ENCODE assay signal across 8 cellular contexts in genomic region chr16:2867987-2868789, GRCh38.
DNase-seq lines count a peak whose midpoint lies in the region; ATAC-seq lines count a peak whose summit lies in the region.

No MANE protein-coding gene starts in this region.

- peak overlapping the region; percentile 88 for H3K4me3 Mint-ChIP-seq in central memory CD8-positive, alpha-beta T cell

- H3K4me1 Mint-ChIP-seq in central memory CD8-positive, alpha-beta T cell, result peaks cover 6% of the 10 kb centered on the region

- DNase-seq in AG08395 (ENCODE audit: low spot score) (peak; percentile 97), NCI-H2227 treated with DMSO at 0.1 percent for 48 hours (lab: John Stamatoyannopoulos, UW) (peak; percentile 97), islet precursor cell (peak; percentile 96)
- DNase-seq in activated CD4-positive, CD25-positive, alpha-beta regulatory T cell treated with anti-CD3 and anti-CD28 coated beads, Interleukin-2, amount 50 U/mL, for 16 hours (ENCODE audit: low read depth, low spot score), result peak; percentile 87
- DNase-seq in central memory CD8-positive, alpha-beta T cell (ENCODE audit: low spot score in 2 of 2), result peak; percentile 96 to 97
- DNase-seq in stimulated activated CD4-positive, alpha-beta T cell treated with anti-CD3 and anti-CD28 coated beads, Interleukin-12 subunit alpha, Interleukin-12 subunit beta, amount 100 ng/mL, for 4 hours, result peak; percentile 96

- peaks cover 2% of the 10 kb centered on the region for H3K36me3 Mint-ChIP-seq in central memory CD8-positive, alpha-beta T cell (ENCODE audit: insufficient read depth)

- ATAC-seq in GM18873 (IDR thresholded peaks at IDR 0.05; ENCODE audit: low FRiP score, unreplicated experiment) (peak; percentile 70), HG03175 (IDR thresholded peaks at IDR 0.05; ENCODE audit: unreplicated experiment) (peak; percentile 91)
- ATAC-seq in central memory CD8-positive, alpha-beta T cell (replicated peaks; ENCODE audit: extremely low read depth, poor library complexity, severe bottlenecking), result peak; percentile 92

- peak overlapping the region; percentile 91 for H3K27ac Mint-ChIP-seq in central memory CD8-positive, alpha-beta T cell (ENCODE audit: low read depth)

- H3K9me3 Mint-ChIP-seq in central memory CD8-positive, alpha-beta T cell, result no peaks in the 10 kb centered on the region

- no peaks in the 10 kb centered on the region for H3K27me3 Mint-ChIP-seq in central memory CD8-positive, alpha-beta T cell

Comparison
In these comparisons a context has a peak if more than half of its experiments do, and no peak if none do; other contexts are left out.
1. Peak in every context shown above with its lines: DNase-seq and ATAC-seq.